Comparison of ENCODE assay signal across 21 cellular contexts in genomic region chr1:204744102-204744501, GRCh38. TPM values are rescaled to one million over a fixed set of nuclear protein-coding genes. Genes with fewer than 3 reads are reported as not detected.
DNase-seq lines count a peak whose midpoint lies in the region; ATAC-seq and TF ChIP-seq lines count a peak whose summit lies in the region.
"Had no signal": no experiment of that assay in that cellular context is flagged by ENCODE, and none has a peak within 500 bp of the region (broad histone marks: within the 10 kb centered on the region; RNA-seq: fewer than 3 reads in every experiment).

No MANE protein-coding gene starts in this region.

- no peaks in the 10 kb centered on the region for H3K4me1 ChIP-seq in HEK293 (ENCODE audit: control insufficient read depth, insufficient read depth, low read length)
- no peaks in the 10 kb centered on the region for H3K4me1 ChIP-seq in HAP-1

- POLR2A ChIA-PET in HEK293 (lab: Yijun Ruan, JAX), result interaction anchor here (0.6 kb wide), 1 partner anchor 45 kb away, joined by 3 read pairs; no protein-coding TSS in a partner anchor

- peaks cover 4 to 15% (median 7%) of the 10 kb centered on the region in 5 experiments for H3K9me3 Mint-ChIP-seq in brain
- no peaks in the 10 kb centered on the region for H3K9me3 Mint-ChIP-seq in stimulated activated naive CD8-positive, alpha-beta T cell treated with anti-CD3 and anti-CD28 coated beads, Interleukin-15, amount 100 ng/mL, for 72 hours

- H3K27ac ChIP-seq in HEK293 (ENCODE audit: extremely low read depth, low read depth, low read length), result no peak overlapping the region
- H3K27ac ChIP-seq: C4-2B, RWPE1 had no signal

- no peaks in the 10 kb centered on the region for H3K9me3 ChIP-seq in HEK293 (ENCODE audit: control insufficient read depth, insufficient read depth, low read depth, low read length)
- peaks cover under 1% of the 10 kb centered on the region; the same call in 1 of the 2 replicates for H3K9me3 ChIP-seq in HAP-1

- TF ChIP-seq CTCF in HEK293 (tag by site-specific recombination; IDR thresholded peaks at IDR 0.05), result no peak
- TF ChIP-seq CTCF in brain (conservative IDR thresholded peaks at IDR 0.05), result no peak

- H3K27me3 ChIP-seq in HAP-1 (ENCODE audit: low read depth), result peaks cover 7% of the 10 kb centered on the region

- H3K4me1 Mint-ChIP-seq in brain, result peaks cover 29% of the 10 kb centered on the region
- H3K4me1 Mint-ChIP-seq in stimulated activated naive CD8-positive, alpha-beta T cell treated with anti-CD3 and anti-CD28 coated beads, Interleukin-15, amount 100 ng/mL, for 72 hours, result peaks cover 4% of the 10 kb centered on the region
- H3K4me1 Mint-ChIP-seq: CD8-positive, alpha-beta memory T cell had no signal

- H3K4me3 ChIP-seq in HEK293 (ENCODE audit: low read depth, low read length), result no peak overlapping the region
- no peak overlapping the region for H3K4me3 ChIP-seq in HAP-1

- peaks cover 12% of the 10 kb centered on the region for H3K27me3 Mint-ChIP-seq in brain
- peaks cover 8% of the 10 kb centered on the region for H3K27me3 Mint-ChIP-seq in stimulated activated naive CD8-positive, alpha-beta T cell treated with anti-CD3 and anti-CD28 coated beads, Interleukin-15, amount 100 ng/mL, for 72 hours

- H3K27ac Mint-ChIP-seq in brain, result peak overlapping the region in 3 of 5 experiments; percentile 7 to 75 (median 54)
- no peak overlapping the region for H3K27ac Mint-ChIP-seq in stimulated activated naive CD8-positive, alpha-beta T cell treated with anti-CD3 and anti-CD28 coated beads, Interleukin-15, amount 100 ng/mL, for 72 hours
- H3K27ac Mint-ChIP-seq: CD8-positive, alpha-beta memory T cell; T-helper 17 cell had no signal

- CTCF ChIA-PET in HEK293 (lab: Yijun Ruan, JAX), result interaction anchor here (0.7 to 3.9 kb wide), 4 partner anchors 12 to 63 kb away, joined by 3 to 49 read pairs (median 4); no protein-coding TSS in a partner anchor

- DNase-seq in NCI-H2171 treated with DMSO at 0.1 percent for 48 hours (lab: John Stamatoyannopoulos, UW) (peak; percentile 61), pons (ENCODE audit: low spot score) (peak; percentile 20), hepatic stellate cell (ENCODE audit: low spot score) (no peak), HAP-1 (ENCODE audit: low spot score in 2 of 2) (no peak)
- no peak for DNase-seq in stimulated activated naive CD8-positive, alpha-beta T cell treated with anti-CD3 and anti-CD28 coated beads, Interleukin-15, amount 100 ng/mL, for 72 hours
- DNase-seq: Calu3; CD8-positive, alpha-beta memory T cell; DMS79 treated with DMSO at 0.1 percent for 48 hours; KBM-7; NCI-H1105 treated with DMSO at 0.1 percent for 48 hours; NCI-H146; NCI-H2029 treated with DMSO at 0.1 percent for 48 hours; NCI-H526; SHP77 treated with DMSO at 0.1 percent for 48 hours; SW 1271; T-helper 17 cell had no signal

- H3K4me3 Mint-ChIP-seq in brain, result no peak overlapping the region
- no peak overlapping the region for H3K4me3 Mint-ChIP-seq in stimulated activated naive CD8-positive, alpha-beta T cell treated with anti-CD3 and anti-CD28 coated beads, Interleukin-15, amount 100 ng/mL, for 72 hours
- H3K4me3 Mint-ChIP-seq: CD8-positive, alpha-beta memory T cell; T-helper 17 cell had no signal

- no peaks in the 10 kb centered on the region for H3K36me3 Mint-ChIP-seq in brain
- H3K36me3 Mint-ChIP-seq: CD8-positive, alpha-beta memory T cell had no signal

- H3K36me3 ChIP-seq in HEK293 (ENCODE audit: control insufficient read depth in 2 of 2, insufficient read depth in 1 of 2, low read length in 2 of 2), result no peaks in the 10 kb centered on the region
- no peaks in the 10 kb centered on the region for H3K36me3 ChIP-seq in HAP-1 (replicated peaks)

- no peak for ATAC-seq in stimulated activated naive CD8-positive, alpha-beta T cell treated with anti-CD3 and anti-CD28 coated beads, Interleukin-15, amount 100 ng/mL, for 72 hours
- ATAC-seq: Panc1, T-helper 17 cell had no signal

- in situ Hi-C loops in HAP-1 (cut with MboI; ENCODE audit: low sequenced_read_pairs), result no loop called here

TF ChIP-seq in HEK293, 187 proteins besides CTCF, POLR2A, EP300 and RAD21:
- TF ChIP-seq ZNF266 (tag by site-specific recombination; IDR thresholded peaks at IDR 0.05; ENCODE audit: low read depth), result no peak
- peak; percentile 60 for TF ChIP-seq ZIC2 (tag by site-specific recombination; IDR thresholded peaks at IDR 0.05)

RNA-seq across cellular contexts. Expression of gene LRRN2, which starts 58.6 kb away (rescaled TPM):
- polyA plus RNA-seq in brain (ENCODE audit: insufficient read depth, low read depth, low replicate concordance), result 9.2 TPM
- polyA plus RNA-seq: CD8-positive, alpha-beta memory T cell had no signal

Comparison
In these comparisons a context has a peak if more than half of its experiments do, and no peak if none do; other contexts are left out.
1. DNase-seq: peak in NCI-H2171 treated with DMSO at 0.1 percent for 48 hours (single experiment) and pons (single experiment); none in stimulated activated naive CD8-positive, alpha-beta T cell treated with anti-CD3 and anti-CD28 coated beads, Interleukin-15, amount 100 ng/mL, for 72 hours (0 of 2), hepatic stellate cell (single experiment) and HAP-1 (0 of 2).
2. H3K27ac Mint-ChIP-seq: peak in brain (3 of 5); none in stimulated activated naive CD8-positive, alpha-beta T cell treated with anti-CD3 and anti-CD28 coated beads, Interleukin-15, amount 100 ng/mL, for 72 hours (0 of 2).